Comparison of ENCODE assay signal across 41 cellular contexts in genomic region chr7:135114622-135115021, GRCh38. TPM values are rescaled to one million over a fixed set of nuclear protein-coding genes. Genes with fewer than 3 reads are reported as not detected.
"Had no signal": no experiment of that assay in that cellular context is flagged by ENCODE, and none has a peak within 500 bp of the region (broad histone marks: within the 10 kb centered on the region; RNA-seq: fewer than 3 reads in every experiment).

No MANE protein-coding gene starts in this region.

- H3K4me1 ChIP-seq: ascending aorta had no signal

- H3K4me3 Mint-ChIP-seq: activated CD4-positive, alpha-beta memory T cell treated with anti-CD3 and anti-CD28 coated beads, Interleukin-2, amount 10 ng/mL, durations not matched to agents 7 days and 5 days; activated CD4-positive, alpha-beta T cell treated with anti-CD3 and anti-CD28 coated beads for 36 hours; activated CD4-positive, alpha-beta T cell treated with anti-CD3 and anti-CD28 coated beads, Interleukin-2, amount 10 ng/mL, durations not matched to agents 7 days and 5 days; activated CD8-positive, alpha-beta memory T cell treated with anti-CD3 and anti-CD28 coated beads, Interleukin-2, amount 10 ng/mL, durations not matched to agents 7 days and 5 days; activated CD8-positive, alpha-beta T cell treated with anti-CD3 and anti-CD28 coated beads, Interleukin-2, amount 10 ng/mL, durations not matched to agents 7 days and 5 days; activated naive CD4-positive, alpha-beta T cell treated with anti-CD3 and anti-CD28 coated beads for 36 hours; activated naive CD4-positive, alpha-beta T cell treated with anti-CD3 and anti-CD28 coated beads, Interleukin-2, amount 50 U/mL, for 24 hours; activated naive CD8-positive, alpha-beta T cell; activated naive CD8-positive, alpha-beta T cell treated with anti-CD3 and anti-CD28 coated beads, Interleukin-2, amount 10 ng/mL, durations not matched to agents 7 days and 5 days; activated naive CD8-positive, alpha-beta T cell treated with anti-CD3 and anti-CD28 coated beads, Interleukin-2, amount 50 U/mL, for 24 hours; activated T-cell treated with anti-CD3 and anti-CD28 coated beads, Interleukin-2, amount 50 U/mL, for 24 hours; activated T-cell treated with anti-CD3 and anti-CD28 coated beads, Interleukin-2, amount 50 U/mL, for 72 hours; activated T-helper 1 cell treated with anti-CD3 and anti-CD28 coated beads, Interleukin-12 subunit alpha, Interleukin-12 subunit beta, Interleukin-2, Interleukin-4 antibody, amounts not matched to agents 30 ng/mL and 10 ng/mL and 1 ng/mL, durations not matched to agents 14 hours and 24 hours and 36 hours; activated T-helper 17 cell treated with anti-CD3 and anti-CD28 coated beads, Interleukin-2, amount 50 U/mL, for 72 hours; brain; central memory CD8-positive, alpha-beta T cell; T-helper 1 cell treated with Interleukin-12 subunit alpha and Interleukin-12 subunit beta and Interleukin-4 antibody, amounts not matched to agents 30 μg/mL and 1 μg/mL, for 36 hours; T-helper 2 cell treated with Interferon-gamma antibody and Interleukin-4, amounts not matched to agents 5 μg/mL and 100 μg/mL, for 36 hours had no signal

- H3K27me3 ChIP-seq: ascending aorta, cardiac muscle cell had no signal

- H3K27ac Mint-ChIP-seq: activated CD4-positive, alpha-beta memory T cell treated with anti-CD3 and anti-CD28 coated beads, Interleukin-2, amount 10 ng/mL, durations not matched to agents 7 days and 5 days; activated CD4-positive, alpha-beta T cell treated with anti-CD3 and anti-CD28 coated beads for 36 hours; activated CD4-positive, alpha-beta T cell treated with anti-CD3 and anti-CD28 coated beads, Interleukin-2, amount 10 ng/mL, durations not matched to agents 7 days and 5 days; activated CD8-positive, alpha-beta memory T cell treated with anti-CD3 and anti-CD28 coated beads, Interleukin-2, amount 10 ng/mL, durations not matched to agents 7 days and 5 days; activated CD8-positive, alpha-beta T cell treated with anti-CD3 and anti-CD28 coated beads, Interleukin-2, amount 10 ng/mL, durations not matched to agents 7 days and 5 days; activated naive CD4-positive, alpha-beta T cell treated with anti-CD3 and anti-CD28 coated beads for 36 hours; activated naive CD4-positive, alpha-beta T cell treated with anti-CD3 and anti-CD28 coated beads, Interleukin-2, amount 50 U/mL, for 24 hours; activated naive CD8-positive, alpha-beta T cell; activated naive CD8-positive, alpha-beta T cell treated with anti-CD3 and anti-CD28 coated beads, Interleukin-2, amount 10 ng/mL, durations not matched to agents 7 days and 5 days; activated naive CD8-positive, alpha-beta T cell treated with anti-CD3 and anti-CD28 coated beads, Interleukin-2, amount 50 U/mL, for 24 hours; activated T-cell treated with anti-CD3 and anti-CD28 coated beads, Interleukin-2, amount 50 U/mL, for 24 hours; activated T-cell treated with anti-CD3 and anti-CD28 coated beads, Interleukin-2, amount 50 U/mL, for 72 hours; activated T-helper 1 cell treated with anti-CD3 and anti-CD28 coated beads, Interleukin-12 subunit alpha, Interleukin-12 subunit beta, Interleukin-2, Interleukin-4 antibody, amounts not matched to agents 30 ng/mL and 10 ng/mL and 1 ng/mL, durations not matched to agents 14 hours and 24 hours and 36 hours; activated T-helper 17 cell treated with anti-CD3 and anti-CD28 coated beads, Interleukin-2, amount 50 U/mL, for 72 hours; brain; T-helper 1 cell treated with Interleukin-12 subunit alpha and Interleukin-12 subunit beta and Interleukin-4 antibody, amounts not matched to agents 30 μg/mL and 1 μg/mL, for 36 hours; T-helper 2 cell treated with Interferon-gamma antibody and Interleukin-4, amounts not matched to agents 5 μg/mL and 100 μg/mL, for 36 hours had no signal

- H3K9me3 Mint-ChIP-seq: activated naive CD4-positive, alpha-beta T cell treated with anti-CD3 and anti-CD28 coated beads, Interleukin-2, amount 50 U/mL, for 24 hours had no signal

- FAIRE-seq: bronchial epithelial cell, TTC549 had no signal

- H3K4me3 ChIP-seq: ascending aorta, cardiac muscle cell had no signal

- DNase-seq: activated CD4-positive, alpha-beta memory T cell treated with anti-CD3 and anti-CD28 coated beads, Interleukin-2, amount 10 ng/mL, durations not matched to agents 7 days and 5 days; activated CD4-positive, alpha-beta T cell treated with anti-CD3 and anti-CD28 coated beads for 1 hour; activated CD4-positive, alpha-beta T cell treated with anti-CD3 and anti-CD28 coated beads for 36 hours; activated CD4-positive, alpha-beta T cell treated with anti-CD3 and anti-CD28 coated beads for 48 hours; activated CD4-positive, alpha-beta T cell treated with anti-CD3 and anti-CD28 coated beads, Interleukin-2, amount 10 ng/mL, durations not matched to agents 7 days and 5 days; activated CD4-positive, alpha-beta T cell treated with anti-CD3 and anti-CD28 coated beads, Interleukin-2, amount 50 U/mL, for 48 hours; activated CD4-positive, CD25-positive, alpha-beta regulatory T cell; activated CD8-positive, alpha-beta memory T cell treated with anti-CD3 and anti-CD28 coated beads for 24 hours; activated CD8-positive, alpha-beta memory T cell treated with anti-CD3 and anti-CD28 coated beads, Interleukin-2, amount 10 ng/mL, durations not matched to agents 7 days and 5 days; activated CD8-positive, alpha-beta memory T cell treated with anti-CD3 and anti-CD28 coated beads, Interleukin-2, amount 50 U/mL, for 48 hours; activated CD8-positive, alpha-beta T cell treated with anti-CD3 and anti-CD28 coated beads, Interleukin-2, amount 10 ng/mL, durations not matched to agents 7 days and 5 days; activated effector memory CD4-positive, alpha-beta T cell treated with anti-CD3 and anti-CD28 coated beads, Interleukin-2, amount 50 U/mL, for 16 hours; activated gamma-delta T cell treated with Interleukin-2 at 50 U/mL for 16 hours; activated naive CD4-positive, alpha-beta T cell; activated naive CD4-positive, alpha-beta T cell treated with anti-CD3 and anti-CD28 coated beads for 36 hours; activated naive CD8-positive, alpha-beta T cell treated with anti-CD3 and anti-CD28 coated beads, Interleukin-2, amount 10 ng/mL, durations not matched to agents 7 days and 5 days; activated naive CD8-positive, alpha-beta T cell treated with anti-CD3 and anti-CD28 coated beads, Interleukin-2, amount 50 U/mL, for 24 hours; activated T-cell treated with anti-CD3 and anti-CD28 coated beads, Interleukin-2, amount 50 U/mL, for 24 hours; activated T-cell treated with anti-CD3 and anti-CD28 coated beads, Interleukin-2, amount 50 U/mL, for 72 hours; amygdala; anterior cingulate cortex; caudate nucleus; cerebellar nuclear complex; T-helper 1 cell; T-helper 2 cell; T-helper 9 cell had no signal

- H3K27ac ChIP-seq: ascending aorta, cardiac muscle cell, VCaP had no signal

- H3K9me3 ChIP-seq: ascending aorta had no signal

- H3K27me3 Mint-ChIP-seq: activated CD4-positive, alpha-beta memory T cell treated with anti-CD3 and anti-CD28 coated beads, Interleukin-2, amount 10 ng/mL, durations not matched to agents 7 days and 5 days; activated CD4-positive, alpha-beta T cell treated with anti-CD3 and anti-CD28 coated beads for 36 hours; activated CD4-positive, alpha-beta T cell treated with anti-CD3 and anti-CD28 coated beads, Interleukin-2, amount 10 ng/mL, durations not matched to agents 7 days and 5 days; activated CD8-positive, alpha-beta memory T cell treated with anti-CD3 and anti-CD28 coated beads, Interleukin-2, amount 10 ng/mL, durations not matched to agents 7 days and 5 days; activated naive CD4-positive, alpha-beta T cell treated with anti-CD3 and anti-CD28 coated beads, Interleukin-2, amount 50 U/mL, for 24 hours; activated naive CD8-positive, alpha-beta T cell; activated naive CD8-positive, alpha-beta T cell treated with anti-CD3 and anti-CD28 coated beads, Interleukin-2, amount 10 ng/mL, durations not matched to agents 7 days and 5 days; activated naive CD8-positive, alpha-beta T cell treated with anti-CD3 and anti-CD28 coated beads, Interleukin-2, amount 50 U/mL, for 24 hours; activated T-cell treated with anti-CD3 and anti-CD28 coated beads, Interleukin-2, amount 50 U/mL, for 24 hours; activated T-helper 17 cell treated with anti-CD3 and anti-CD28 coated beads, Interleukin-2, amount 50 U/mL, for 72 hours; brain; central memory CD8-positive, alpha-beta T cell had no signal

- H3K36me3 ChIP-seq: ascending aorta, cardiac muscle cell had no signal

- H3K4me1 Mint-ChIP-seq: activated CD4-positive, alpha-beta memory T cell treated with anti-CD3 and anti-CD28 coated beads, Interleukin-2, amount 10 ng/mL, durations not matched to agents 7 days and 5 days; activated CD4-positive, alpha-beta T cell treated with anti-CD3 and anti-CD28 coated beads for 36 hours; activated CD4-positive, alpha-beta T cell treated with anti-CD3 and anti-CD28 coated beads, Interleukin-2, amount 10 ng/mL, durations not matched to agents 7 days and 5 days; activated CD8-positive, alpha-beta memory T cell treated with anti-CD3 and anti-CD28 coated beads, Interleukin-2, amount 10 ng/mL, durations not matched to agents 7 days and 5 days; activated naive CD4-positive, alpha-beta T cell treated with anti-CD3 and anti-CD28 coated beads, Interleukin-2, amount 50 U/mL, for 24 hours; activated naive CD8-positive, alpha-beta T cell treated with anti-CD3 and anti-CD28 coated beads, Interleukin-2, amount 10 ng/mL, durations not matched to agents 7 days and 5 days; activated naive CD8-positive, alpha-beta T cell treated with anti-CD3 and anti-CD28 coated beads, Interleukin-2, amount 50 U/mL, for 24 hours; activated T-helper 17 cell treated with anti-CD3 and anti-CD28 coated beads, Interleukin-2, amount 50 U/mL, for 72 hours; brain; central memory CD8-positive, alpha-beta T cell had no signal

- ATAC-seq: activated CD4-positive, alpha-beta T cell treated with anti-CD3 and anti-CD28 coated beads for 36 hours; activated CD4-positive, CD25-positive, alpha-beta regulatory T cell treated with anti-CD3 and anti-CD28 coated beads, Interleukin-2, amount 50 U/mL, for 24 hours; activated CD8-positive, alpha-beta memory T cell treated with anti-CD3 and anti-CD28 coated beads, Interleukin-2, amount 10 ng/mL, durations not matched to agents 7 days and 5 days; activated CD8-positive, alpha-beta T cell treated with anti-CD3 and anti-CD28 coated beads, Interleukin-2, amount 10 ng/mL, durations not matched to agents 7 days and 5 days; activated naive CD8-positive, alpha-beta T cell treated with anti-CD3 and anti-CD28 coated beads, Interleukin-2, amount 50 U/mL, for 24 hours; activated T-cell treated with anti-CD3 and anti-CD28 coated beads, Interleukin-2, amount 50 U/mL, for 72 hours; activated T-helper 17 cell treated with anti-CD3 and anti-CD28 coated beads, Interleukin-2, amount 50 U/mL, for 72 hours had no signal

- H3K36me3 Mint-ChIP-seq: activated naive CD8-positive, alpha-beta T cell treated with anti-CD3 and anti-CD28 coated beads, Interleukin-2, amount 10 ng/mL, durations not matched to agents 7 days and 5 days had no signal

RNA-seq across cellular contexts. Expression of gene TMEM140, which starts 33.2 kb away (rescaled TPM):
- total RNA-seq: cardiac muscle cell, chondrocyte had no signal
